Comparison of ENCODE assay signal across 8 cellular contexts in genomic region chr2:208320686-208321085, GRCh38. TPM values are rescaled to one million over a fixed set of nuclear protein-coding genes. Genes with fewer than 3 reads are reported as not detected.
DNase-seq lines count a peak whose midpoint lies in the region; ATAC-seq and TF ChIP-seq lines count a peak whose summit lies in the region.

No MANE protein-coding gene starts in this region.

- H3K4me1 Mint-ChIP-seq in brain = peaks cover 10% of the 10 kb centered on the region

- no peak overlapping the region for H3K4me3 ChIP-seq in rectal smooth muscle tissue (ENCODE audit: low read length)

- peaks cover 77% of the 10 kb centered on the region for H3K36me3 Mint-ChIP-seq in brain

- H3K27ac Mint-ChIP-seq in brain = peak overlapping the region in 3 of 5 experiments; percentile 37 to 76 (median 59)

- no peak overlapping the region for H3K9ac ChIP-seq in rectal smooth muscle tissue (ENCODE audit: low read length)

- TF ChIP-seq CTCF in brain (conservative IDR thresholded peaks at IDR 0.05) = no peak

- H3K9me3 Mint-ChIP-seq in brain = peaks cover 0 to 2% (median 0%) of the 10 kb centered on the region in 5 experiments

- H3K36me3 ChIP-seq in rectal smooth muscle tissue (ENCODE audit: control insufficient read depth, insufficient read depth, low read length) = peaks cover 12% of the 10 kb centered on the region

- peaks cover 7% of the 10 kb centered on the region for H3K4me1 ChIP-seq in rectal smooth muscle tissue (ENCODE audit: control insufficient read depth, insufficient read depth, low read length)

- no peaks in the 10 kb centered on the region for H3K27me3 Mint-ChIP-seq in brain

- no peak overlapping the region for H3K4me3 Mint-ChIP-seq in brain

- peak; percentile 81 for ATAC-seq in GM18870 (IDR thresholded peaks at IDR 0.05; ENCODE audit: unreplicated experiment)
- ATAC-seq in HG02885 (IDR thresholded peaks at IDR 0.05; ENCODE audit: poor library complexity, unreplicated experiment) = peak; percentile 95

- in situ Hi-C loops in KBM-7 (cut with MboI; ENCODE audit: low pct_unique_long_range_greater_than_20kb, low sequenced_read_pairs) = no loop called here

- H3K27ac ChIP-seq in rectal smooth muscle tissue (ENCODE audit: low read depth, low read length) = peak overlapping the region; percentile 47

- DNase-seq in dermis blood vessel endothelial cell = no peak
- DNase-seq in stimulated activated CD4-positive, alpha-beta T cell treated with anti-CD3 and anti-CD28 coated beads, Interleukin-4, amount 100 ng/mL, for 1 hour = no peak
- DNase-seq in effector CD4-positive, alpha-beta T cell = no peak
- DNase-seq in KBM-7 = no peak

- H3K27me3 ChIP-seq in rectal smooth muscle tissue (ENCODE audit: control insufficient read depth, insufficient read depth, low read length) = no peaks in the 10 kb centered on the region

RNA-seq across cellular contexts. Expression of gene PIKFYVE, which starts 54.6 kb away (rescaled TPM):
- 3.7 TPM for polyA plus RNA-seq in brain (ENCODE audit: insufficient read depth, low read depth, low replicate concordance)
- 33.2 and 36.3 TPM in 2 replicates for total RNA-seq in dermis blood vessel endothelial cell
